ENCODE assay signal across 1 cellular context in genomic region chr7:38736135-38736534, GRCh38.
TF ChIP-seq lines count a peak whose summit lies in the region.

No MANE protein-coding gene starts in this region.

TF ChIP-seq in IMR-90, 13 proteins besides CTCF, POLR2A, EP300 and RAD21 (continued from another document):
- TF ChIP-seq ELK1 (IDR thresholded peaks at IDR 0.05; ENCODE audit: borderline replicate concordance, low read depth, low read length) (no peak), MAFK (IDR thresholded peaks at IDR 0.05; ENCODE audit: low read depth, low read length) (no peak)
TF ChIP-seq in IMR-90: peak in this region for 0.
